Comparison of ENCODE assay signal across 12 cellular contexts in genomic region chrX:30302957-30303356, GRCh38.
DNase-seq lines count a peak whose midpoint lies in the region; ATAC-seq lines count a peak whose summit lies in the region.
"Had no signal": no experiment of that assay in that cellular context is flagged by ENCODE, and none has a peak within 500 bp of the region (broad histone marks: within the 10 kb centered on the region; RNA-seq: fewer than 3 reads in every experiment).

No MANE protein-coding gene starts in this region.

- peaks cover 16% of the 10 kb centered on the region for H3K27me3 ChIP-seq in adipocyte (replicated peaks; ENCODE audit: control insufficient read depth, insufficient read depth, low read length)

- no peaks in the 10 kb centered on the region for H3K36me3 ChIP-seq in adipocyte (ENCODE audit: control insufficient read depth, insufficient read depth, low read length, severe bottlenecking)

- H3K9ac ChIP-seq in adipocyte (ENCODE audit: low read length), result peak overlapping the region; percentile 28

- no peaks in the 10 kb centered on the region for H3K9me3 ChIP-seq in adipocyte (ENCODE audit: control insufficient read depth, low read length)

- H3K4me1 ChIP-seq in adipocyte (ENCODE audit: control insufficient read depth, insufficient read depth, low read length), result peaks cover 21% of the 10 kb centered on the region

- H3K4me3 ChIP-seq in adipocyte (ENCODE audit: low read length), result no peak overlapping the region

- ATAC-seq in HG02885 (IDR thresholded peaks at IDR 0.05; ENCODE audit: poor library complexity, unreplicated experiment) (no peak), GM19023 (IDR thresholded peaks at IDR 0.05; ENCODE audit: unreplicated experiment) (no peak)
- ATAC-seq: naive thymus-derived CD4-positive, alpha-beta T cell had no signal

- DNase-seq in GOT3 (lab: John Stamatoyannopoulos, UW) (peak; percentile 19), adipocyte (ENCODE audit: low read depth) (peak; percentile 49), hippocampal formation (lab: John Stamatoyannopoulos, UW) (peak; percentile 2 to 4), superior temporal gyrus (ENCODE audit: extremely low spot score) (peak; percentile 34), DMS114 treated with DMSO at 0.1 percent for 48 hours (lab: John Stamatoyannopoulos, UW; ENCODE audit: unreplicated experiment) (no peak)
- DNase-seq: activated CD8-positive, alpha-beta memory T cell treated with anti-CD3 and anti-CD28 coated beads, Interleukin-2, amount 50 U/mL, for 48 hours; DND-41; naive thymus-derived CD4-positive, alpha-beta T cell; NCI-H1930; T1000 had no signal
